ENCODE assay signal across 8 cellular contexts in the genomic region with DNA sequence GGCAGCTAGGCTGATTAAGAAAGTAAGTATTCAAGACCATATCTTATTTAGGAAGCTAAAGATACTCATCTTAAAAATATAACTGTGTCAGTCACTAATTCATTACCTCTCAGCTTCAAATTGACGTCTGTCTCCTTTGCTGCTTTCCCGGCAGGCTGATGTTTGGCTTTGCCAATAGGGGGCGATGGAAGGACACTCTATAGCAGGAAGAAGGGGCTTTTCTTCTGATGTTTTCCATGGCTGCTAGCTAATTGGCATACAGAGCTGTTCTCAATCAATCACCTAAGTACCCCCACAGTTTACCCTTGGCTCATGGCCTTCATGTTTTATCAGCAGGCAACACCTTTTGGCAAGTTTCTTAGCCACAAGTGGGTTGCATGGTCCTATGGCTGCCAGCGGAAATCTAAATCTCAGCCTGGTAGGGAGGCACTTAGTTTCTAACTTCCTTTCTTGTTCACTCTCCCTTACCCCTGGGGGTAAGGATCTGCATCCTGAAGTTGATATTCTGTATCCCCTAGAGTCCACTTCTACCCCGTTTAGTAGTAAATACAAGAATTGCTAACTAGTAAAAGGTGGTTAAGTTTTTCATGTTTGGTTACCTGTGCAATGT. TPM values are rescaled to one million over a fixed set of nuclear protein-coding genes. Genes with fewer than 3 reads are reported as not detected.
A peak's percentile ranks its signal among the peaks of the same experiment; 100 is the strongest.
DNase-seq lines count a peak whose midpoint lies in the region; ATAC-seq lines count a peak whose summit lies in the region.

No MANE protein-coding gene starts in this region.

- DNase-seq in Caki2 (ENCODE audit: low read depth) (peak; percentile 33), NCI-H446 treated with DMSO at 0.1 percent for 48 hours (lab: John Stamatoyannopoulos, UW) (peak; percentile 28), amniotic stem cell (lab: John Stamatoyannopoulos, UW) (peak; percentile 8), kidney glomerular epithelial cell (lab: John Stamatoyannopoulos, UW) (peak; percentile 22), NCI-H2107 treated with DMSO at 0.1 percent for 48 hours (lab: John Stamatoyannopoulos, UW; ENCODE audit: unreplicated experiment) (no peak)

- in situ Hi-C loops in Caki2 (cut with HindIII; ENCODE audit: low pct_unique_long_range_greater_than_20kb, low sequenced_read_pairs) = no loop called here

- ATAC-seq in GM19351 (IDR thresholded peaks at IDR 0.05; ENCODE audit: unreplicated experiment) = peak; percentile 72
- ATAC-seq in HG03520 (IDR thresholded peaks at IDR 0.05; ENCODE audit: unreplicated experiment) = no peak
- no peak for ATAC-seq in GM21515 (IDR thresholded peaks at IDR 0.05; ENCODE audit: unreplicated experiment)

RNA-seq across cellular contexts. Expression of gene ESYT3, which starts 45.0 kb away (rescaled TPM):
- total RNA-seq in Caki2 (2014; rRNA removed; shearing (Covaris generic); ENCODE audit: low replicate concordance) = 0.07 TPM in 1 of 2 replicates, not detected in the other
